Comparison of ENCODE assay signal across 8 cellular contexts in the genomic region with DNA sequence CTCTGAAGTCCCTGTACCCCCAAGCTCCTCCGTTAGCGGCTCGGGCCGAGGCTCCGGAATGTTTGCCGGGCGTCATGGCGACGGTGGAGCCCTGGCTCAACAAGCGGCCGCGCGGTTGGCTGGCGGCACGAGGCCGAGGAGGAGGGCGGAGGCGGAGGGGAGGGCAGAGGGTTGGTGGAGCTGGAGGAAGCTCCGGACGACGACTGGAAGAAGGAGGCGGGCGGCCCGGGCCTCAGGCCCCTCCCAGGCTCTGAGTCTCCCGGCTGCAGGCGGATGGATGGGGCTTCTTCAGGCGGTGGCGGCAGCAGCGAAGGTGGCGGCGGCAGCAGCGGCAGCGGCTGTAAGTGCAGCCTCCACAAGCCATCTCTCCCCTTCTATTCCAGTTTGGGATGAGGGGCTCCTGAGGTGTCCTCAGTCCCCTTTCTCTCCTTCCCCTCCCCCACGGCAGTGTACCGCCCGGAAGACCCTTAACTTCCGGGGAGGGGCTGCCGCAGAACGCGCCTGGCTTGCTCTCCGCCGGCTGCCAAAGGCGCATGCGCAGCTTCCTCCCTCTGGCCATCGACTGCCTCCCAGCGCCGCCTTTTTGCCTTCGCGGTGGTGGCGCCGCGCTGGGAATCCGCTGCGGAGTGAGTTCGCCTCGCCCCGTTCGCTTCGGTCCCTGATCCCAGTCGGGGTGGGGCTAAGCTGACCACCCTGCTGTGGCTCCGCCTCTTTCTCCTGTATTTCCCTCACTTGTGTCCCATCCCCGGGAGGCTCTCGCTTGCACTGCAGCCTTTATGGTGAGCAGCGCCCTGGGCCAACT. TPM values are rescaled to one million over a fixed set of nuclear protein-coding genes. Genes with fewer than 3 reads are reported as not detected.
A peak's percentile ranks its signal among the peaks of the same experiment; 100 is the strongest.
DNase-seq lines count a peak whose midpoint lies in the region; ATAC-seq and TF ChIP-seq lines count a peak whose summit lies in the region.

A gene with protein sequence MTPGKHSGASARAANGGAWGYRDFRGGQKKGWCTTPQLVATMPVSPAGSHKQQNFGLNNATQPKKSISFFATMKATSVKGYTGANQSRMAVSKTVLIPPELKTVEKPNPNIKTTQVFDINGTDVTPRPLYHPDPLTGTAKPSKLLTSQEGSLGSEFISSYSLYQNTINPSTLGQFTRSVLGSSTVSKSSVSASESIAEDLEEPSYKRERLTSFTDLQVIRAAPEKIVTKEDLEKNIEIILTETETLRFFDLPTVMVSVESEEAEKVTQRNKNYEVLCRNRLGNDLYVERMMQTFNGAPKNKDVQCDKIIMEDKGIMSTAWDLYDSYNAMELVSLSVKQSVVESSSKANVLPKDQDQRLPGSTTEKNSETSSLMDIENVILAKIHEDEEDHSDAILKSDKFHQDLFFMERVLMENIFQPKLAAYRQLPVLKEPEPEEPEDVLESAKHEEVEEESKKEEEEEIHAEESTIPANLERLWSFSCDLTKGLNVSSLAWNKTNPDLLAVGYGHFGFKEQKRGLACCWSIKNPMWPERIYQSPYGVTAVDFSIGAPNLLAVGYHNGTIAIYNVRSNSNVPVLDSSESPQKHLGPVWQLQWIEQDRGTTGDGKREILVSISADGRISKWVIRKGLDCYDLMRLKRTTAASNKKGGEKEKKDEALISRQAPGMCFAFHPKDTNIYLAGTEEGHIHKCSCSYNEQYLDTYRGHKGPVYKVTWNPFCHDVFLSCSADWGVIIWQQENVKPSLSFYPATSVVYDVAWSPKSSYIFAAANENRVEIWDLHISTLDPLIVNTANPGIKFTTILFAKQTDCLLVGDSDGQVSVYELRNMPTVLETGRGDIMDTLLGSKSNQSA (minus strand): TSS at position 101 of the 802 bp plus-strand sequence. CDS start 25 bp downstream, at position 76.
A gene (plus strand): TSS at position 235 of the 802 bp plus-strand sequence. CDS start 39 bp downstream, at position 274.

- H3K27me3 Mint-ChIP-seq in natural killer cell (ENCODE audit: low read depth in 2 of 2) = no peaks in the 10 kb centered on the region

- no peaks in the 10 kb centered on the region for H3K9me2 ChIP-seq in Loucy (replicated peaks; ENCODE audit: low read depth, low read length)

- H3K9me3 ChIP-seq in ES-I3 (ENCODE audit: control insufficient read depth, insufficient read depth, low read length) (no peaks in the 10 kb centered on the region), Loucy (ENCODE audit: insufficient read depth, low read depth, low read length) (no peaks in the 10 kb centered on the region), RWPE2 (ENCODE audit: severe bottlenecking) (no peaks in the 10 kb centered on the region)

- H3K36me3 ChIP-seq in ES-I3 (ENCODE audit: insufficient read depth, low read length) (no peaks in the 10 kb centered on the region), H7 (replicated peaks; ENCODE audit: control insufficient read depth, insufficient read depth, low read length) (no peaks in the 10 kb centered on the region), Loucy (ENCODE audit: insufficient read depth, low read length) (no peaks in the 10 kb centered on the region), RWPE2 (ENCODE audit: low read depth) (no peaks in the 10 kb centered on the region)

- ATAC-seq in RWPE2 (ENCODE audit: low read depth) (peak; percentile 91), natural killer cell (peak; percentile 94 to 99 (median 94))

- H4K20me1 ChIP-seq in Loucy (ENCODE audit: insufficient read depth, low read length, poor library complexity, severe bottlenecking) = peaks cover 36% of the 10 kb centered on the region

- H3K27ac Mint-ChIP-seq in natural killer cell = peak within 1 kb of the TSS; percentile 96

- H3K36me3 Mint-ChIP-seq in natural killer cell = no peaks in the 10 kb centered on the region

- H3K4me1 Mint-ChIP-seq in natural killer cell = peaks cover 27 to 32% of the 10 kb centered on the region in 2 donors

- TF ChIP-seq CTCF in Loucy (conservative IDR thresholded peaks at IDR 0.05; ENCODE audit: low read length) = no peak
- peak; percentile 19 for TF ChIP-seq CTCF in RWPE2 (IDR thresholded peaks at IDR 0.05; ENCODE audit: poor library complexity, severe bottlenecking)
- TF ChIP-seq CTCF in natural killer cell (IDR thresholded peaks at IDR 0.05) = no peak

- peak within 1 kb of the TSS; percentile 96 for H2AFZ ChIP-seq in Loucy (ENCODE audit: low read length)

- H3K4me3 ChIP-seq in H7 (ENCODE audit: insufficient read depth, low read depth, low read length) (peak within 1 kb of the TSS; percentile 74), Loucy (ENCODE audit: low read length, poor library complexity, severe bottlenecking) (peak within 1 kb of the TSS; percentile 88), RWPE2 (ENCODE audit: severe bottlenecking) (peak within 1 kb of the TSS; percentile 62)

- peak within 1 kb of the TSS; percentile 77 for H3K27ac ChIP-seq in RWPE2 (ENCODE audit: poor library complexity, severe bottlenecking)

- peak within 1 kb of the TSS; percentile 95 for H3K4me2 ChIP-seq in Loucy (ENCODE audit: low read depth, low read length, poor library complexity, severe bottlenecking)

- no peaks in the 10 kb centered on the region for H3K9me3 Mint-ChIP-seq in natural killer cell

- peaks cover 59% of the 10 kb centered on the region for H3K79me2 ChIP-seq in Loucy (ENCODE audit: insufficient read depth, low read length)

- peaks cover 19% of the 10 kb centered on the region; the same call in 1 of the 2 replicates for H3F3A ChIP-seq in Loucy (ENCODE audit: low read depth)

- intact Hi-C loops in natural killer cell (cut with micrococcal nuclease) = loop anchor here (5.0 to 10.0 kb wide), 3 partner anchors 270 to 762 kb away; a partner anchor contains a TSS

- H3K27me3 ChIP-seq in H7 (ENCODE audit: control insufficient read depth, insufficient read depth, low read length) (no peaks in the 10 kb centered on the region), Loucy (ENCODE audit: insufficient read depth, low read length, poor library complexity, severe bottlenecking) (no peaks in the 10 kb centered on the region), RWPE2 (ENCODE audit: insufficient read depth, poor library complexity, severe bottlenecking) (no peaks in the 10 kb centered on the region)

- DNase-seq in H7 (peak; percentile 97), RWPE2 (ENCODE audit: low spot score) (peak; percentile 99), fibroblast of peridontal ligament (ENCODE audit: extremely low read depth) (peak; percentile 97), natural killer cell (peak; percentile 95)
- peak; percentile 95 for DNase-seq in activated effector memory CD4-positive, alpha-beta T cell treated with Interleukin-2 at 50 U/mL for 16 hours
- DNase-seq in stimulated activated naive CD4-positive, alpha-beta T cell (lab: John Stamatoyannopoulos, UW) = peak; percentile 93 to 99 (median 96)

- peak within 1 kb of the TSS; percentile 91 for H3K4me3 Mint-ChIP-seq in natural killer cell

- peak within 1 kb of the TSS; percentile 76 for H3K9ac ChIP-seq in ES-I3 (ENCODE audit: low read depth, low read length)
- peak within 1 kb of the TSS; percentile 79 for H3K9ac ChIP-seq in Loucy (ENCODE audit: low read depth, low read length, poor library complexity, severe bottlenecking)

- peaks cover 7% of the 10 kb centered on the region; the same call in 1 of the 2 replicates for H3K4me1 ChIP-seq in ES-I3 (ENCODE audit: insufficient read depth, low read length)
- peaks cover 55% of the 10 kb centered on the region for H3K4me1 ChIP-seq in Loucy (ENCODE audit: insufficient read depth, low read length, poor library complexity, severe bottlenecking)
- H3K4me1 ChIP-seq in RWPE2 (ENCODE audit: insufficient read depth, poor library complexity, severe bottlenecking) = peaks cover 39% of the 10 kb centered on the region

RNA-seq across cellular contexts. Expression of the first gene that starts in this region (rescaled TPM):
- 1.6 and 3.8 TPM in 2 replicates for total RNA-seq in H7 (2014; rRNA removed; shearing (Covaris generic))
- 1 to 10 TPM; 1.4 to 4.3 (median 2.2) TPM for total RNA-seq in natural killer cell

RNA-seq across cellular contexts. Expression of the second gene that starts in this region (rescaled TPM):
- total RNA-seq in H7 (2014; rRNA removed; shearing (Covaris generic)) = 31.7 and 44.8 TPM in 2 replicates
- total RNA-seq in natural killer cell = 10 to 100 TPM; 87.9 to 94.3 (median 93.2) TPM

Comparison
In these comparisons a context has a peak if more than half of its experiments do, and no peak if none do; other contexts are left out.
1. Peak in every context shown above with its lines: DNase-seq, ATAC-seq, H3K4me3 ChIP-seq and H3K27ac ChIP-seq.